Comparison of ENCODE assay signal across 12 cellular contexts in the genomic region with DNA sequence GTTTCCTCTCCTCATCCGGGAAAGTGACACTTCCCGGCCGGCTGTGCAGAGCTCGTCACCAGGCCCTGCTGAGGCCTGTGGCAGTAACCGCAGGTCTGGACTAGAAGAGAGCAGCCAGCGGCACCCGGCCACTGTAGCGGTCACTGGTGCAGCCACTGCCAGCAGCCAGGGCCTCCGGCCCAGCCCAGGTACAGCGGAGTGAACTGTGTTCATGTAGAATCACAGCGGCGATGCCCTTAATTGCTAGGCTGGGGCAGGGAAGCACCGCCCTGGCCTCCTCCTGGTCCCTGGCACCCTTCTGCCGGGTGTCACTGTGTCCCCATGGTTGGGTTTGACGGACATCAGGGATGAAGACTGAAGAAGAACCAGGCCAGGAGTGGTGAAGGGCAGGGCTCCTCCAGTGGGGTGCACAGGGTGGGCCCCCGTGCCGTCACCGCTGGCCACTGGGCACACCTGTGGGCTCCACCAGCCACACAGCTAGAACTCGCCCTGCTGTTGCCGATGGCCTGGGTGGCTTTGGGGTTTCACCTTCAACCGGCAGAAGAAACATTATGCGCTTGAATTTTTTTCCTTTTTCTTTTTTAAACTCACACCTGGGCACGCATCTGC.
DNase-seq lines count a peak whose midpoint lies in the region; ATAC-seq and TF ChIP-seq lines count a peak whose summit lies in the region.
"Had no signal": no experiment of that assay in that cellular context is flagged by ENCODE, and none has a peak within 500 bp of the region (broad histone marks: within the 10 kb centered on the region; RNA-seq: fewer than 3 reads in every experiment).

No MANE protein-coding gene starts in this region.

- WGBS in hepatocyte (ENCODE audit: low lambda C conversion rate, missing lambda C conversion rate) = 97% methylated on average over 23 of the region's 23 CpGs

- H3K27me3 ChIP-seq in dorsolateral prefrontal cortex (no peaks in the 10 kb centered on the region), hepatocyte (no peaks in the 10 kb centered on the region)
- H3K27me3 ChIP-seq: stomach had no signal

- H3K27ac Mint-ChIP-seq in CD14-positive monocyte (peak overlapping the region in 4 of 7 donors; percentile 38 to 84 (median 56)), osteocyte (ENCODE audit: unreplicated experiment) (peak overlapping the region; percentile 83)

- H3K4me2 ChIP-seq in hepatocyte = no peak overlapping the region

- no peaks in the 10 kb centered on the region for H3K9me2 ChIP-seq in hepatocyte (replicated peaks; ENCODE audit: insufficient read depth)

- no peaks in the 10 kb centered on the region for H3K79me2 ChIP-seq in hepatocyte

- H3K4me3 ChIP-seq in dorsolateral prefrontal cortex = peak overlapping the region in 7 of 59 donors; percentile 5 to 28 (median 10)
- H3K4me3 ChIP-seq in hepatocyte = no peak overlapping the region
- H3K4me3 ChIP-seq: stomach had no signal

- H3K36me3 Mint-ChIP-seq in CD14-positive monocyte (peaks cover 53 to 55% of the 10 kb centered on the region in 2 donors), osteocyte (ENCODE audit: unreplicated experiment) (peaks cover 10% of the 10 kb centered on the region)

- no peaks in the 10 kb centered on the region for H3K9me3 ChIP-seq in KOPT-K1 (ENCODE audit: insufficient read depth, low read length, poor library complexity, severe bottlenecking)
- H3K9me3 ChIP-seq in hepatocyte (ENCODE audit: low read depth) = no peaks in the 10 kb centered on the region
- H3K9me3 ChIP-seq: stomach had no signal

- no peak for ATAC-seq in HG03097 (IDR thresholded peaks at IDR 0.05; ENCODE audit: low FRiP score, unreplicated experiment)

- peaks cover 13% of the 10 kb centered on the region for H3K4me1 Mint-ChIP-seq in CD14-positive monocyte
- H3K4me1 Mint-ChIP-seq in osteocyte (ENCODE audit: unreplicated experiment) = peaks cover 18% of the 10 kb centered on the region

- H3K9me3 Mint-ChIP-seq in CD14-positive monocyte = peaks cover 0 to 3% (median under 1%) of the 10 kb centered on the region in 7 donors
- H3K9me3 Mint-ChIP-seq in osteocyte (ENCODE audit: unreplicated experiment) = no peaks in the 10 kb centered on the region

- H3K27me3 Mint-ChIP-seq in CD14-positive monocyte (ENCODE audit: low read depth in 3 of 3) = peaks cover 0 to 2% (median 0%) of the 10 kb centered on the region in 3 donors
- no peaks in the 10 kb centered on the region for H3K27me3 Mint-ChIP-seq in osteocyte (ENCODE audit: unreplicated experiment)

- H3K36me3 ChIP-seq in KOPT-K1 (ENCODE audit: insufficient read depth, low read length) = peaks cover 82% of the 10 kb centered on the region
- no peaks in the 10 kb centered on the region for H3K36me3 ChIP-seq in hepatocyte (replicated peaks; ENCODE audit: insufficient read depth, low read depth)

- TF ChIP-seq CTCF in CD14-positive monocyte (IDR thresholded peaks at IDR 0.05) (no peak), dorsolateral prefrontal cortex (IDR thresholded peaks at IDR 0.05 in 54 of 56, conservative IDR thresholded peaks at IDR 0.05 in 2 of 56; ENCODE audit: low read depth in 1 of 56, partially characterized antibody in 56 of 56) (no peak), osteocyte (IDR thresholded peaks at IDR 0.05) (no peak), hepatocyte (IDR thresholded peaks at IDR 0.05; ENCODE audit: poor library complexity) (no peak)

- DNase-seq in CD14-positive monocyte (ENCODE audit: low spot score) = no peak
- DNase-seq in dorsolateral prefrontal cortex = peak in 3 of 10 donors; percentile 16 to 34 (median 32)
- DNase-seq in osteocyte (ENCODE audit: extremely low spot score, unreplicated experiment) = no peak
- no peak for DNase-seq in NCI-H2029 (lab: John Stamatoyannopoulos, UW)
- DNase-seq in hepatocyte (ENCODE audit: low spot score) = no peak
- DNase-seq in mucosa of gallbladder (ENCODE audit: low spot score) = no peak
- DNase-seq: NCI-H2171 treated with DMSO at 0.1 percent for 48 hours; stimulated activated CD4-positive, alpha-beta T cell treated with anti-CD3 and anti-CD28 coated beads, Interleukin-2, amount 100 ng/mL, for 48 hours; stomach; T-helper 9 cell had no signal

- intact Hi-C loops in CD14-positive monocyte (cut with micrococcal nuclease) (loop anchor here in 1 of 2 donors (10.0 kb wide), 1 partner anchor 148 kb away; no protein-coding TSS in a partner anchor), dorsolateral prefrontal cortex (cut with DNase I) (no loop called here)

- H3K4me1 ChIP-seq in hepatocyte (ENCODE audit: insufficient read depth) = peaks cover 17% of the 10 kb centered on the region
- H3K4me1 ChIP-seq: stomach had no signal

- H4K20me1 ChIP-seq in hepatocyte (ENCODE audit: insufficient read depth, poor library complexity, severe bottlenecking) = no peaks in the 10 kb centered on the region

- no peak overlapping the region for H2AFZ ChIP-seq in hepatocyte

- H3K27ac ChIP-seq in KOPT-K1 (ENCODE audit: low read depth, low read length, poor library complexity, severe bottlenecking) (peak overlapping the region; percentile 44), dorsolateral prefrontal cortex (peak overlapping the region in 47 of 59 donors; percentile 1 to 83 (median 61)), hepatocyte (no peak overlapping the region)

- H3K4me3 Mint-ChIP-seq in CD14-positive monocyte (no peak overlapping the region), osteocyte (ENCODE audit: unreplicated experiment) (no peak overlapping the region)
